In genomic region chr9:110008663-110009062, GRCh38 we compare ENCODE assay signal across 1 cellular context.
TF ChIP-seq lines count a peak whose summit lies in the region.

No MANE protein-coding gene starts in this region.

TF ChIP-seq in H1, 55 proteins besides CTCF, POLR2A, EP300 and RAD21:
- TF ChIP-seq, protein P1, sequence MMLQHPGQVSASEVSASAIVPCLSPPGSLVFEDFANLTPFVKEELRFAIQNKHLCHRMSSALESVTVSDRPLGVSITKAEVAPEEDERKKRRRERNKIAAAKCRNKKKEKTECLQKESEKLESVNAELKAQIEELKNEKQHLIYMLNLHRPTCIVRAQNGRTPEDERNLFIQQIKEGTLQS (IDR thresholded peaks at IDR 0.05; ENCODE audit: insufficient read depth, low read depth, low read length): 0 out of 2 replicates have a peak, but pooled peaks have one; percentile 15
- no peak for TF ChIP-seq CHD2 (IDR thresholded peaks at IDR 0.05; ENCODE audit: low read length)
